ENCODE assay signal across 8 cellular contexts in genomic region chr17:70767102-70767701, GRCh38.
DNase-seq lines count a peak whose midpoint lies in the region; ATAC-seq, FAIRE-seq and TF ChIP-seq lines count a peak whose summit lies in the region.

No MANE protein-coding gene starts in this region.

- DNase-seq in Ammon's horn (ENCODE audit: low spot score) (peak; percentile 51), HFF-Myc (ENCODE audit: extremely low read depth, low read depth) (peak; percentile 4), Panc1 (ENCODE audit: low read depth, low spot score) (no peak), fibroblast of the conjunctiva (ENCODE audit: low read depth) (peak; percentile 34), small intestine (peak; percentile 12), posterior cingulate gyrus (no peak)
- DNase-seq in stimulated activated CD8-positive, alpha-beta memory T cell treated with anti-CD3 and anti-CD28 coated beads, Interleukin-4, amount 100 ng/mL, for 48 hours, result no peak

- WGBS in small intestine, 3 donors, result 38 to 56% (median 52%) methylated on average over 2 of the region's 2 CpGs

- CTCF ChIA-PET in Panc1 (lab: Charles Lee), result interaction anchor here (0.6 to 1.3 kb wide), 6 partner anchors 71 to 1658 kb away, joined by 3 to 5 read pairs (median 4); partner anchors contain the start of gene SOX9

- H3K9me3 ChIP-seq in Panc1 (ENCODE audit: control insufficient read depth, insufficient read depth, low read depth, low read length), result no peaks in the 10 kb centered on the region
- no peaks in the 10 kb centered on the region for H3K9me3 ChIP-seq in small intestine (ENCODE audit: control insufficient read depth, low read depth)

- in situ Hi-C loops in Panc1 (cut with HindIII; ENCODE audit: low pct_unique_long_range_greater_than_20kb, low sequenced_read_pairs), result no loop called here

- TF ChIP-seq CTCF in HFF-Myc (IDR thresholded peaks at IDR 0.05; ENCODE audit: low read depth, low read length, missing control alignments) (peak; percentile 55), Panc1 (IDR thresholded peaks at IDR 0.05) (peak; percentile 77; the same call in 1 of the 2 replicates)

- intact Hi-C loops in Panc1 (cut with micrococcal nuclease; ENCODE audit: unreplicated experiment) (loop anchor here (1.0 to 5.0 kb wide), 3 partner anchors 317 to 1350 kb away; no protein-coding TSS in a partner anchor), posterior cingulate gyrus (cut with DNase I) (loop anchor here (2.0 kb wide), 1 partner anchor 1774 kb away; no protein-coding TSS in a partner anchor)

- H3K4me1 ChIP-seq in Panc1 (ENCODE audit: control insufficient read depth, insufficient read depth, low read length) (no peaks in the 10 kb centered on the region), small intestine (ENCODE audit: control insufficient read depth in 2 of 2, insufficient read depth in 1 of 2, low read depth in 1 of 2, low read length in 1 of 2) (no peaks in the 10 kb centered on the region)

- FAIRE-seq in small intestine (lab: Jason Lieb, UNC), result no peak

- ATAC-seq in Panc1 (no peak), HG03045 (IDR thresholded peaks at IDR 0.05; ENCODE audit: unreplicated experiment) (no peak)

- BruUV-seq in Panc1 (replicated peaks; lab: Mats Ljungman, UMichigan), result no TSS peak

- POLR2A ChIA-PET in Panc1 (lab: Charles Lee), result interaction anchor here (0.6 kb wide), 1 partner anchor 1355 kb away, joined by 4 read pairs; no protein-coding TSS in a partner anchor

- H3K4me3 ChIP-seq in HFF-Myc (replicated peaks; ENCODE audit: low read depth, low read length) (no peak overlapping the region), Panc1 (ENCODE audit: low read depth in 2 of 2, low read length in 2 of 2) (no peak overlapping the region), small intestine (ENCODE audit: low read depth in 1 of 2, low read length in 2 of 2) (no peak overlapping the region)

- H3K27me3 ChIP-seq in Panc1 (ENCODE audit: control insufficient read depth, insufficient read depth, low read length) (peaks cover 2% of the 10 kb centered on the region; the same call in 1 of the 2 replicates), small intestine (ENCODE audit: control insufficient read depth in 2 of 2, insufficient read depth in 2 of 2, low read length in 2 of 2) (no peaks in the 10 kb centered on the region)

- H3K36me3 ChIP-seq in Panc1 (ENCODE audit: control insufficient read depth, insufficient read depth, low read length) (peaks cover 2% of the 10 kb centered on the region; the same call in 1 of the 2 replicates), small intestine (ENCODE audit: control insufficient read depth in 2 of 2, insufficient read depth in 2 of 2, low read length in 2 of 2) (no peaks in the 10 kb centered on the region)

- no peak overlapping the region for H3K27ac ChIP-seq in Panc1 (ENCODE audit: low read length)
- H3K27ac ChIP-seq in small intestine (ENCODE audit: low read depth in 1 of 2, low read length in 1 of 2), result no peak overlapping the region

Comparison
In these comparisons a context has a peak if more than half of its experiments do, and no peak if none do; other contexts are left out.
1. DNase-seq: peak in Ammon's horn (single experiment), HFF-Myc (single experiment), fibroblast of the conjunctiva (single experiment) and small intestine (single experiment); none in Panc1 (single experiment), stimulated activated CD8-positive, alpha-beta memory T cell treated with anti-CD3 and anti-CD28 coated beads, Interleukin-4, amount 100 ng/mL, for 48 hours (single experiment) and posterior cingulate gyrus (0 of 10).